In genomic region chr12:122533841-122534240, GRCh38 we compare ENCODE assay signal across 15 cellular contexts.
"Had no signal": no experiment of that assay in that cellular context is flagged by ENCODE, and none has a peak within 500 bp of the region (broad histone marks: within the 10 kb centered on the region; RNA-seq: fewer than 3 reads in every experiment).

No MANE protein-coding gene starts in this region.

- H3K9me3 ChIP-seq: transverse colon, vagina had no signal

- ATAC-seq: left lobe of liver, sciatic nerve, WTC11 had no signal

- H3K27ac ChIP-seq: parathyroid adenoma, transverse colon, vagina had no signal

- DNase-seq: activated CD4-positive, alpha-beta memory T cell treated with anti-CD3 and anti-CD28 coated beads for 36 hours; activated CD4-positive, alpha-beta T cell treated with anti-CD3 and anti-CD28 coated beads for 4 hours; activated T-cell treated with anti-CD3 and anti-CD28 coated beads for 4 hours; hypothalamus; kidney; stimulated activated CD8-positive, alpha-beta memory T cell treated with anti-CD3 and anti-CD28 coated beads, Interleukin-4, amount 100 ng/mL, for 48 hours; stimulated activated naive CD4-positive, alpha-beta T cell; substantia nigra; transverse colon had no signal

- H3K36me3 ChIP-seq: vagina had no signal

- H3K27me3 ChIP-seq: transverse colon, vagina had no signal

- H3K4me1 ChIP-seq: parathyroid adenoma, transverse colon, vagina had no signal

- H3K4me3 ChIP-seq: lung, transverse colon, vagina had no signal
